ENCODE assay signal across 9 cellular contexts in the genomic region with DNA sequence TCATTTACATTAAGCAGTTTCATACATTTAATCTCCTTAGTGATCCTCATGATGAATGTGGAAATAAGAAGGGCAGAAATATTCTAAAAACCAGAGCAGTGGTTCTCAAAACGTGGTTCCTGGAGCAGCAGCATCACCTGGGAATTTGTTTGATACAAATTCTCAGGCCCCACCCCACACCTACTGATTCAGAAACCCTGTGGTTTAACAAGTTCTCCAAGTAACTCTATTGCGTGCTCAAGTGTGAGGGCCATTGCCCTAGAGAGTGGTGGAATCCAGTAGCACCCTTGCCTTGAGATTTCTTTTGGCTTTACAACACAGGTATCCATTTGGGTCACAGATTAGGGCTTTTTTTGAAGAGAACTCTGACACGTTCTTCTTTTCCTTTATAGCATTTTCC.
"Had no signal": no experiment of that assay in that cellular context is flagged by ENCODE, and none has a peak within 500 bp of the region (broad histone marks: within the 10 kb centered on the region; RNA-seq: fewer than 3 reads in every experiment).

No MANE protein-coding gene starts in this region.

- H3K9me3 ChIP-seq: stomach had no signal

- H3K36me3 ChIP-seq: stomach had no signal

- H3K27ac ChIP-seq: coronary artery, stomach had no signal

- H3K27me3 ChIP-seq: stomach had no signal

- ATAC-seq: left ventricle myocardium superior had no signal

- H3K4me3 ChIP-seq: coronary artery, stomach had no signal

- DNase-seq: activated CD4-positive, CD25-positive, alpha-beta regulatory T cell; activated naive CD4-positive, alpha-beta T cell treated with anti-CD3 and anti-CD28 coated beads, Interleukin-2, amount 10 ng/mL, durations not matched to agents 7 days and 5 days; caudate nucleus; effector CD4-positive, alpha-beta T cell; kidney; left ventricle myocardium superior; mesendoderm; stomach had no signal
